9 cellular contexts compared by ENCODE assay signal in genomic region chr6:128731249-128732165, GRCh38.
DNase-seq lines count a peak whose midpoint lies in the region; ATAC-seq and TF ChIP-seq lines count a peak whose summit lies in the region.
"Had no signal": no experiment of that assay in that cellular context is flagged by ENCODE, and none has a peak within 500 bp of the region (broad histone marks: within the 10 kb centered on the region; RNA-seq: fewer than 3 reads in every experiment).

No MANE protein-coding gene starts in this region.

- ATAC-seq in RWPE2 (ENCODE audit: low read depth) (peak; percentile 74), gastroesophageal sphincter (peak; percentile 59), gastrocnemius medialis (peak; percentile 52 to 58), natural killer cell (no peak)

- no peak for TF ChIP-seq EP300 in gastroesophageal sphincter (IDR thresholded peaks at IDR 0.05)

- 82 to 83% methylated on average over 2 of the region's 2 CpGs for WGBS in gastroesophageal sphincter (ENCODE audit: low coverage in 1 of 2), 2 donors

- no peak overlapping the region for H3K27ac Mint-ChIP-seq in natural killer cell

- H3K27me3 ChIP-seq in RWPE2 (ENCODE audit: insufficient read depth, poor library complexity, severe bottlenecking) = no peaks in the 10 kb centered on the region
- no peaks in the 10 kb centered on the region for H3K27me3 ChIP-seq in gastroesophageal sphincter
- no peaks in the 10 kb centered on the region for H3K27me3 ChIP-seq in gastrocnemius medialis
- H3K27me3 ChIP-seq: BLaER1 had no signal

- no peaks in the 10 kb centered on the region for H3K9me3 ChIP-seq in RWPE2 (ENCODE audit: severe bottlenecking)
- no peaks in the 10 kb centered on the region for H3K9me3 ChIP-seq in gastroesophageal sphincter
- H3K9me3 ChIP-seq in gastrocnemius medialis = no peaks in the 10 kb centered on the region
- H3K9me3 ChIP-seq: BLaER1 had no signal

- peaks cover 4 to 31% of the 10 kb centered on the region in 2 donors for H3K27me3 Mint-ChIP-seq in natural killer cell (ENCODE audit: low read depth in 2 of 2)

- TF ChIP-seq POLR2A in gastroesophageal sphincter (IDR thresholded peaks at IDR 0.05) = no peak
- no peak for TF ChIP-seq POLR2A in gastrocnemius medialis (IDR thresholded peaks at IDR 0.05)

- no peak overlapping the region for H3K4me3 ChIP-seq in RWPE2 (ENCODE audit: severe bottlenecking)
- H3K4me3 ChIP-seq in gastroesophageal sphincter = no peak overlapping the region
- H3K4me3 ChIP-seq in gastrocnemius medialis = no peak overlapping the region
- H3K4me3 ChIP-seq: BLaER1 had no signal

- H3K27ac ChIP-seq in RWPE2 (ENCODE audit: poor library complexity, severe bottlenecking) (no peak overlapping the region), gastroesophageal sphincter (no peak overlapping the region), gastrocnemius medialis (peak overlapping the region in 1 of 4 donors; percentile 34)
- H3K27ac ChIP-seq: BLaER1 had no signal

- TF ChIP-seq CTCF in RWPE2 (IDR thresholded peaks at IDR 0.05; ENCODE audit: poor library complexity, severe bottlenecking) = peak; percentile 93
- TF ChIP-seq CTCF in gastroesophageal sphincter (IDR thresholded peaks at IDR 0.05) = peak in 3 of 4 experiments; percentile 17 to 57 (median 21)
- TF ChIP-seq CTCF in gastrocnemius medialis (IDR thresholded peaks at IDR 0.05 in 4 of 5, conservative IDR thresholded peaks at IDR 0.05 in 1 of 5) = peak in 2 of 5 experiments; percentile 34 to 44
- TF ChIP-seq CTCF in natural killer cell (IDR thresholded peaks at IDR 0.05) = no peak

- H3K9me3 Mint-ChIP-seq in natural killer cell = no peaks in the 10 kb centered on the region

- DNase-seq in NCI-H510A treated with DMSO at 0.1 percent for 48 hours (lab: John Stamatoyannopoulos, UW) = peak; percentile 21
- DNase-seq in NCI-H510A (lab: John Stamatoyannopoulos, UW) = no peak
- DNase-seq in HS-5 (ENCODE audit: low read depth) = peak; percentile 34
- no peak for DNase-seq in RWPE2 (ENCODE audit: low spot score)
- DNase-seq in gastrocnemius medialis = no peak
- DNase-seq in activated CD8-positive, alpha-beta memory T cell treated with anti-CD3 and anti-CD28 coated beads for 24 hours = no peak
- DNase-seq in natural killer cell = no peak

- H3K4me1 ChIP-seq in RWPE2 (ENCODE audit: insufficient read depth, poor library complexity, severe bottlenecking) (no peaks in the 10 kb centered on the region), gastroesophageal sphincter (no peaks in the 10 kb centered on the region), gastrocnemius medialis (no peaks in the 10 kb centered on the region)
- H3K4me1 ChIP-seq: BLaER1 had no signal

- no peak overlapping the region for H3K4me3 Mint-ChIP-seq in natural killer cell

- H3K36me3 ChIP-seq in RWPE2 (ENCODE audit: low read depth) (no peaks in the 10 kb centered on the region), gastroesophageal sphincter (no peaks in the 10 kb centered on the region), gastrocnemius medialis (no peaks in the 10 kb centered on the region)
- H3K36me3 ChIP-seq: BLaER1 had no signal

- in situ Hi-C loops in gastrocnemius medialis (cut with MboI; ENCODE audit: low sequenced_read_pairs in 4 of 4) = no loop called here

- H3K36me3 Mint-ChIP-seq in natural killer cell = no peaks in the 10 kb centered on the region

- intact Hi-C loops in gastrocnemius medialis (cut with DNase I; ENCODE audit: low total_unique reads) (loop anchor here (2.0 kb wide), 1 partner anchor 995 kb away; no protein-coding TSS in a partner anchor), natural killer cell (cut with micrococcal nuclease) (no loop called here)

- H3K4me1 Mint-ChIP-seq in natural killer cell = no peaks in the 10 kb centered on the region

Comparison
In these comparisons a context has a peak if more than half of its experiments do, and no peak if none do; other contexts are left out.
1. DNase-seq: peak in NCI-H510A treated with DMSO at 0.1 percent for 48 hours (single experiment) and HS-5 (single experiment); none in NCI-H510A (single experiment), RWPE2 (single experiment), gastrocnemius medialis (0 of 2), activated CD8-positive, alpha-beta memory T cell treated with anti-CD3 and anti-CD28 coated beads for 24 hours (single experiment) and natural killer cell (single experiment).
2. ATAC-seq: peak in RWPE2 (single experiment), gastroesophageal sphincter (single experiment) and gastrocnemius medialis (2 of 2); none in natural killer cell (0 of 3).